ENCODE assay signal across 26 cellular contexts in genomic region chr4:75154994-75155393, GRCh38.
"Had no signal": no experiment of that assay in that cellular context is flagged by ENCODE, and none has a peak within 500 bp of the region (broad histone marks: within the 10 kb centered on the region; RNA-seq: fewer than 3 reads in every experiment).

No MANE protein-coding gene starts in this region.

- H3K4me1 ChIP-seq: colonic mucosa, esophagus muscularis mucosa, esophagus squamous epithelium, foreskin keratinocyte, gastrocnemius medialis, gastroesophageal sphincter, heart left ventricle, heart right ventricle had no signal

- H3K9me3 ChIP-seq: colonic mucosa, gastrocnemius medialis had no signal

- ATAC-seq: effector memory CD8-positive, alpha-beta T cell; esophagus mucosa; foreskin keratinocyte; gastrocnemius medialis; gastroesophageal sphincter; heart left ventricle; heart right ventricle had no signal

- H3K27me3 Mint-ChIP-seq: dendritic cell treated with granulocyte-macrophage colony-stimulating factor and Interleukin-4, amounts not matched to agents 40 ng/mL and 50 ng/mL, for 4 days; effector memory CD8-positive, alpha-beta T cell had no signal

- H3K4me3 ChIP-seq: colonic mucosa, coronary artery, dorsolateral prefrontal cortex, esophagus muscularis mucosa, esophagus squamous epithelium, gastrocnemius medialis, gastroesophageal sphincter, heart left ventricle, heart right ventricle, hepatocyte had no signal

- H3K4me1 Mint-ChIP-seq: endodermal cell had no signal

- H3K4me3 Mint-ChIP-seq: dendritic cell treated with granulocyte-macrophage colony-stimulating factor and Interleukin-4, amounts not matched to agents 40 ng/mL and 50 ng/mL, for 4 days; effector memory CD8-positive, alpha-beta T cell; endodermal cell had no signal

- H3K27ac Mint-ChIP-seq: dendritic cell treated with granulocyte-macrophage colony-stimulating factor and Interleukin-4, amounts not matched to agents 40 ng/mL and 50 ng/mL, for 4 days; effector memory CD8-positive, alpha-beta T cell; endodermal cell had no signal

- H3K27ac ChIP-seq: colonic mucosa, coronary artery, dorsolateral prefrontal cortex, epithelial cell of prostate, esophagus muscularis mucosa, esophagus squamous epithelium, foreskin keratinocyte, gastrocnemius medialis, gastroesophageal sphincter, heart left ventricle, heart right ventricle, hepatocyte had no signal

- H3K36me3 ChIP-seq: colonic mucosa, esophagus muscularis mucosa, esophagus squamous epithelium, gastrocnemius medialis, gastroesophageal sphincter, heart left ventricle, heart right ventricle had no signal

- DNase-seq: colonic mucosa; cortex of kidney; dermis blood vessel endothelial cell; dorsolateral prefrontal cortex; effector CD4-positive, alpha-beta T cell; effector CD8-positive, alpha-beta T cell; effector memory CD4-positive, alpha-beta T cell; effector memory CD8-positive, alpha-beta T cell; endodermal cell; erythroblast; esophagus squamous epithelium; foreskin fibroblast; foreskin keratinocyte; foreskin melanocyte; gastrocnemius medialis; glutamatergic neuron; head of caudate nucleus; heart left ventricle; heart right ventricle had no signal
